27 cellular contexts compared by ENCODE assay signal in genomic region chr7:37578350-37578749, GRCh38.
"Had no signal": no experiment of that assay in that cellular context is flagged by ENCODE, and none has a peak within 500 bp of the region (broad histone marks: within the 10 kb centered on the region; RNA-seq: fewer than 3 reads in every experiment).

No MANE protein-coding gene starts in this region.

- H3K9me3 ChIP-seq: ascending aorta, esophagus muscularis mucosa, gastrocnemius medialis, heart left ventricle had no signal

- H3K36me3 ChIP-seq: ascending aorta, brain microvascular endothelial cell, esophagus muscularis mucosa, gastrocnemius medialis, heart left ventricle had no signal

- H3K27me3 ChIP-seq: ascending aorta, brain microvascular endothelial cell, esophagus muscularis mucosa, foreskin keratinocyte, gastrocnemius medialis, heart left ventricle had no signal

- ATAC-seq: activated CD4-positive, alpha-beta T cell treated with anti-CD3 and anti-CD28 coated beads for 36 hours; activated CD8-positive, alpha-beta memory T cell treated with anti-CD3 and anti-CD28 coated beads, Interleukin-2, amount 10 ng/mL, durations not matched to agents 7 days and 5 days; activated CD8-positive, alpha-beta T cell treated with anti-CD3 and anti-CD28 coated beads, Interleukin-2, amount 10 ng/mL, durations not matched to agents 7 days and 5 days; activated naive CD4-positive, alpha-beta T cell treated with anti-CD3 and anti-CD28 coated beads, Interleukin-2, amount 50 U/mL, for 72 hours; effector memory CD8-positive, alpha-beta T cell; foreskin keratinocyte; gastrocnemius medialis; heart left ventricle had no signal

- H3K4me3 ChIP-seq: ascending aorta, coronary artery, esophagus muscularis mucosa, gastrocnemius medialis, heart left ventricle had no signal

- H3K4me1 ChIP-seq: ascending aorta, esophagus muscularis mucosa, foreskin keratinocyte, gastrocnemius medialis, heart left ventricle had no signal

- H3K27ac ChIP-seq: ascending aorta, brain microvascular endothelial cell, coronary artery, esophagus muscularis mucosa, foreskin keratinocyte, gastrocnemius medialis, heart left ventricle had no signal

- DNase-seq: activated CD4-positive, alpha-beta memory T cell treated with anti-CD3 and anti-CD28 coated beads for 36 hours; activated CD4-positive, alpha-beta T cell treated with anti-CD3 and anti-CD28 coated beads for 36 hours; activated CD4-positive, alpha-beta T cell treated with anti-CD3 and anti-CD28 coated beads, Interleukin-2, amount 10 ng/mL, durations not matched to agents 24 days and 14 days; activated CD4-positive, CD25-positive, alpha-beta regulatory T cell; activated CD4-positive, CD25-positive, alpha-beta regulatory T cell treated with anti-CD3 and anti-CD28 coated beads, Interleukin-2, amount 50 U/mL, for 72 hours; activated CD8-positive, alpha-beta memory T cell treated with anti-CD3 and anti-CD28 coated beads, Interleukin-2, amount 10 ng/mL, durations not matched to agents 7 days and 5 days; activated CD8-positive, alpha-beta memory T cell treated with anti-CD3 and anti-CD28 coated beads, Interleukin-2, amount 50 U/mL, for 4 hours; activated CD8-positive, alpha-beta T cell treated with anti-CD3 and anti-CD28 coated beads, Interleukin-2, amount 10 ng/mL, durations not matched to agents 7 days and 5 days; activated effector memory CD4-positive, alpha-beta T cell treated with anti-CD3 and anti-CD28 coated beads, Interleukin-2, amount 50 U/mL, for 16 hours; activated naive CD4-positive, alpha-beta T cell treated with anti-CD3 and anti-CD28 coated beads for 36 hours; activated naive CD8-positive, alpha-beta T cell treated with anti-CD3 and anti-CD28 coated beads, Interleukin-2, amount 10 ng/mL, durations not matched to agents 7 days and 5 days; activated T-cell treated with anti-CD3 and anti-CD28 coated beads, Interleukin-2, amount 50 U/mL, for 1 hour; activated T-cell treated with anti-CD3 and anti-CD28 coated beads, Interleukin-2, amount 50 U/mL, for 48 hours; brain microvascular endothelial cell; dermis blood vessel endothelial cell; effector CD4-positive, alpha-beta T cell; effector memory CD8-positive, alpha-beta T cell; erythroblast; foreskin keratinocyte; gastrocnemius medialis; glutamatergic neuron; heart left ventricle; T-helper 9 cell had no signal
